21 cellular contexts compared by ENCODE assay signal in genomic region chr1:2043886-2044285, GRCh38. TPM values are rescaled to one million over a fixed set of nuclear protein-coding genes. Genes with fewer than 3 reads are reported as not detected.
A peak's percentile ranks its signal among the peaks of the same experiment; 100 is the strongest.
DNase-seq lines count a peak whose midpoint lies in the region; ATAC-seq, FAIRE-seq and TF ChIP-seq lines count a peak whose summit lies in the region.
"Had no signal": no experiment of that assay in that cellular context is flagged by ENCODE, and none has a peak within 500 bp of the region (broad histone marks: within the 10 kb centered on the region; RNA-seq: fewer than 3 reads in every experiment).

No MANE protein-coding gene starts in this region.

- peaks cover 17% of the 10 kb centered on the region for H3K4me1 Mint-ChIP-seq in activated CD8-positive, alpha-beta T cell treated with anti-CD3 and anti-CD28 coated beads, Interleukin-2, amount 10 ng/mL, durations not matched to agents 7 days and 5 days (ENCODE audit: low read depth)
- H3K4me1 Mint-ChIP-seq in memory B cell, result peaks cover 14% of the 10 kb centered on the region

- TF ChIP-seq CTCF in HepG2 (CRISPR knock-in tag; IDR thresholded peaks at IDR 0.05) (no peak), right lobe of liver (IDR thresholded peaks at IDR 0.05) (no peak)

- TF ChIP-seq POLR2A in HepG2 (IDR thresholded peaks at IDR 0.05; ENCODE audit: insufficient read depth in 1 of 2, low read depth in 2 of 2, low read length in 2 of 2) (no peak), right lobe of liver (IDR thresholded peaks at IDR 0.05) (no peak)

- no peak for FAIRE-seq in HepG2 (lab: Jason Lieb, UNC)
- FAIRE-seq: kidney had no signal

- intact Hi-C loops in HepG2 (cut with micrococcal nuclease; ENCODE audit: unreplicated experiment) (no loop called here), right lobe of liver (cut with DNase I) (loop anchor here (5.0 kb wide), 2 partner anchors 82 to 87 kb away; no protein-coding TSS in a partner anchor)

- H3K79me2 ChIP-seq in HepG2 (ENCODE audit: insufficient read depth, low read length), result no peaks in the 10 kb centered on the region

- H3K27me3 ChIP-seq in HepG2 (ENCODE audit: control insufficient read depth in 1 of 2, insufficient read depth in 2 of 2, low read length in 2 of 2) (peaks cover 7 to 39% of the 10 kb centered on the region in 2 experiments), right lobe of liver (no peaks in the 10 kb centered on the region)
- H3K27me3 ChIP-seq: body of pancreas had no signal

- H3K9me3 Mint-ChIP-seq in activated CD8-positive, alpha-beta T cell treated with anti-CD3 and anti-CD28 coated beads, Interleukin-2, amount 10 ng/mL, durations not matched to agents 7 days and 5 days (ENCODE audit: insufficient read depth), result no peaks in the 10 kb centered on the region
- H3K9me3 Mint-ChIP-seq in memory B cell, result no peaks in the 10 kb centered on the region

- CTCF ChIA-PET in HepG2 (lab: Yijun Ruan, JAX; ENCODE audit: low intra/inter-chr PET ratio, low total read pairs), result interaction anchor here (1.1 to 4.0 kb wide), 2 partner anchors 83 to 101 kb away, joined by 4 to 30 read pairs; no protein-coding TSS in a partner anchor
- CTCF ChIA-PET in activated CD8-positive, alpha-beta T cell treated with anti-CD3 and anti-CD28 coated beads, Interleukin-2, amount 10 ng/mL, durations not matched to agents 7 days and 5 days (lab: Charles Lee), result interaction anchor here (1.1 to 4.8 kb wide), 15 partner anchors 9 to 138 kb away, joined by 3 to 100 read pairs (median 4); no protein-coding TSS in a partner anchor

- H3K36me3 ChIP-seq in HepG2 (replicated peaks in 1 of 2; ENCODE audit: control insufficient read depth in 1 of 2, insufficient read depth in 2 of 2, low read length in 2 of 2) (no peaks in the 10 kb centered on the region), right lobe of liver (no peaks in the 10 kb centered on the region)
- H3K36me3 ChIP-seq: right atrium auricular region, upper lobe of right lung had no signal

- no peaks in the 10 kb centered on the region for H3K9me3 ChIP-seq in HepG2 (ENCODE audit: low read length)
- H3K9me3 ChIP-seq in right lobe of liver, result no peaks in the 10 kb centered on the region
- H3K9me3 ChIP-seq: body of pancreas, right atrium auricular region, upper lobe of right lung had no signal

- ATAC-seq in HepG2 (no peak), right lobe of liver (no peak), memory B cell (ENCODE audit: low read depth) (no peak), GM18907 (IDR thresholded peaks at IDR 0.05; ENCODE audit: unreplicated experiment) (no peak)
- no peak for ATAC-seq in activated CD8-positive, alpha-beta T cell treated with anti-CD3 and anti-CD28 coated beads, Interleukin-2, amount 10 ng/mL, durations not matched to agents 7 days and 5 days
- ATAC-seq: body of pancreas had no signal

- no peak overlapping the region for H2AFZ ChIP-seq in HepG2 (ENCODE audit: low read length)

- peaks cover 9% of the 10 kb centered on the region for H3K27me3 Mint-ChIP-seq in activated CD8-positive, alpha-beta T cell treated with anti-CD3 and anti-CD28 coated beads, Interleukin-2, amount 10 ng/mL, durations not matched to agents 7 days and 5 days (ENCODE audit: low read depth)
- peaks cover 18% of the 10 kb centered on the region for H3K27me3 Mint-ChIP-seq in memory B cell

- H3K27ac Mint-ChIP-seq in activated CD8-positive, alpha-beta T cell treated with anti-CD3 and anti-CD28 coated beads, Interleukin-2, amount 10 ng/mL, durations not matched to agents 7 days and 5 days, result peak overlapping the region; percentile 13
- no peak overlapping the region for H3K27ac Mint-ChIP-seq in memory B cell

- no peak overlapping the region for H3K4me3 Mint-ChIP-seq in activated CD8-positive, alpha-beta T cell treated with anti-CD3 and anti-CD28 coated beads, Interleukin-2, amount 10 ng/mL, durations not matched to agents 7 days and 5 days
- peak overlapping the region; percentile 76 for H3K4me3 Mint-ChIP-seq in memory B cell

- POLR2A ChIA-PET in HepG2 (lab: Yijun Ruan, JAX), result interaction anchor here (0.5 to 1.9 kb wide), 4 partner anchors 84 to 927 kb away, joined by 3 to 13 read pairs (median 4); no protein-coding TSS in a partner anchor
- POLR2A ChIA-PET in activated CD8-positive, alpha-beta T cell treated with anti-CD3 and anti-CD28 coated beads, Interleukin-2, amount 10 ng/mL, durations not matched to agents 7 days and 5 days (lab: Charles Lee), result interaction anchor here (0.5 to 1.1 kb wide), 2 partner anchors 146 to 151 kb away, joined by 3 to 4 read pairs; partner anchors contain the start of gene FAAP20

- in situ Hi-C loops in HepG2 (cut with HindIII; ENCODE audit: extremely low pct_ligation_motif_present, low pct_unique_long_range_greater_than_20kb), result no loop called here

- no peaks in the 10 kb centered on the region for H4K20me1 ChIP-seq in HepG2 (ENCODE audit: insufficient read depth, low read length)

- H3K4me2 ChIP-seq in HepG2 (ENCODE audit: low read depth, low read length), result no peak overlapping the region

- no peaks in the 10 kb centered on the region for H3K36me3 Mint-ChIP-seq in activated CD8-positive, alpha-beta T cell treated with anti-CD3 and anti-CD28 coated beads, Interleukin-2, amount 10 ng/mL, durations not matched to agents 7 days and 5 days (ENCODE audit: low read depth)
- peaks cover 1% of the 10 kb centered on the region for H3K36me3 Mint-ChIP-seq in memory B cell

- H3K9ac ChIP-seq in HepG2 (ENCODE audit: insufficient read depth, low read depth, low read length), result no peak overlapping the region

- no peak for TF ChIP-seq RAD21 in HepG2 (CRISPR knock-in tag; IDR thresholded peaks at IDR 0.05)

- TF ChIP-seq EP300 in HepG2 (IDR thresholded peaks at IDR 0.05; ENCODE audit: low read depth in 2 of 2, low read length in 2 of 2), result no peak
- no peak for TF ChIP-seq EP300 in HepG2 (CRISPR knock-in tag; IDR thresholded peaks at IDR 0.05; ENCODE audit: borderline replicate concordance)

- H3K4me3 ChIP-seq in HepG2 (replicated peaks in 1 of 3; ENCODE audit: insufficient read depth in 1 of 3, low read depth in 2 of 3, low read length in 3 of 3) (no peak overlapping the region), right lobe of liver (no peak overlapping the region)
- H3K4me3 ChIP-seq: body of pancreas had no signal

- no TSS peak for BruUV-seq in HepG2 (replicated peaks; lab: Mats Ljungman, UMichigan)

- DNase-seq in HepG2 (ENCODE audit: low spot score), result no peak
- DNase-seq in right lobe of liver, result no peak
- no peak for DNase-seq in activated CD8-positive, alpha-beta T cell treated with anti-CD3 and anti-CD28 coated beads, Interleukin-2, amount 10 ng/mL, durations not matched to agents 7 days and 5 days
- DNase-seq in memory B cell (ENCODE audit: low spot score in 2 of 2), result no peak
- DNase-seq in dermis blood vessel endothelial cell, result no peak
- DNase-seq in GM19238 (ENCODE audit: insufficient read length, low spot score), result no peak
- no peak for DNase-seq in NCI-H2227 (lab: John Stamatoyannopoulos, UW; ENCODE audit: unreplicated experiment)
- DNase-seq: activated naive CD4-positive, alpha-beta T cell; body of pancreas; cortex of kidney; hippocampal formation; KG1; kidney; mesenchymal stem cell; NCI-H2081 treated with DMSO at 0.1 percent for 48 hours; NCI-H524 treated with DMSO at 0.1 percent for 48 hours; stimulated activated naive CD4-positive, alpha-beta T cell treated with Interleukin-2 at 50 U/mL for 16 hours; upper lobe of right lung had no signal

- 67% methylated on average over 4 of the region's 4 CpGs for WGBS in HepG2 (ENCODE audit: low lambda C conversion rate)
- no CpG with 5 or more reads among the region's 4 CpGs for WGBS in right lobe of liver (ENCODE audit: insufficient coverage, low coverage, low lambda C conversion rate, missing lambda C conversion rate)

- H3K4me1 ChIP-seq in HepG2 (ENCODE audit: insufficient read depth, low read length) (peaks cover 59% of the 10 kb centered on the region), right lobe of liver (peaks cover 0 to 36% (median 8%) of the 10 kb centered on the region in 4 donors)

- H3K27ac ChIP-seq in HepG2 (ENCODE audit: extremely low read length, insufficient read depth, low read length), result no peak overlapping the region
- H3K27ac ChIP-seq in right lobe of liver, result no peak overlapping the region
- H3K27ac ChIP-seq: body of pancreas, right atrium auricular region, upper lobe of right lung had no signal

RNA-seq across cellular contexts. Expression of gene PRKCZ, which starts 6.3 kb away (rescaled TPM):
- total RNA-seq in HepG2 (2016; rRNA removed; fragmentation: Illumina TruSeq; extraction: Trizol) (21.9 and 34.7 TPM in 2 replicates), right lobe of liver (10 to 100 TPM; 10.3 to 20.1 (median 15.8) TPM), dermis blood vessel endothelial cell (20.6 and 22.8 TPM in 2 replicates)
- total RNA-seq in HepG2 (2016; cell fraction: cytosol; rRNA removed; fragmentation: Illumina TruSeq; extraction: Trizol; ENCODE audit: low read depth), result 25.5 and 28.3 TPM in 2 replicates
- total RNA-seq in HepG2 (2016; cell fraction: insoluble cytoplasmic fraction; rRNA removed; fragmentation: Illumina TruSeq; extraction: Trizol), result 20.0 and 36.5 TPM in 2 replicates
- 37.0 and 42.3 TPM in 2 replicates for total RNA-seq in HepG2 (2016; cell fraction: membrane; rRNA removed; fragmentation: Illumina TruSeq; extraction: Trizol)
- total RNA-seq in HepG2 (2016; cell fraction: nucleus; rRNA removed; fragmentation: Illumina TruSeq; extraction: Trizol), result 30.0 and 34.9 TPM in 2 replicates
- 85.2 and 85.8 TPM in 2 replicates for polyA plus RNA-seq in HepG2 (2011; rRNA removed)
- polyA plus RNA-seq in HepG2 (2011; cell fraction: cytosol; rRNA removed), result 52.8 and 75.3 TPM in 2 replicates
- 132 and 197 TPM in 2 replicates for polyA plus RNA-seq in HepG2 (2011; cell fraction: nucleus; rRNA removed)
- 47.5 and 47.9 TPM in 2 replicates for polyA plus RNA-seq in HepG2 (2012)
- 23.5 and 27.3 TPM in 2 replicates for polyA plus RNA-seq in HepG2 (2016; cell fraction: cytosol; fragmentation: Illumina TruSeq; extraction: Trizol; ENCODE audit: low read depth)
- polyA plus RNA-seq in HepG2 (2016; cell fraction: insoluble cytoplasmic fraction; fragmentation: Illumina TruSeq; extraction: Trizol; ENCODE audit: low read depth), result 26.8 and 34.6 TPM in 2 replicates
- polyA plus RNA-seq in HepG2 (2016; cell fraction: membrane; fragmentation: Illumina TruSeq; extraction: Trizol; ENCODE audit: low read depth), result 39.3 and 40.3 TPM in 2 replicates
- 76.9 and 79.5 TPM in 2 replicates for polyA plus RNA-seq in HepG2 (2016; cell fraction: nucleus; fragmentation: Illumina TruSeq; extraction: Trizol; ENCODE audit: insufficient read depth, low read depth)
- polyA minus RNA-seq in HepG2 (2011; rRNA and poly(A)+ RNA removed; ENCODE audit: low replicate concordance), result 29.4 and 69.2 TPM in 2 replicates
- polyA minus RNA-seq in HepG2 (2011; cell fraction: cytosol; rRNA and poly(A)+ RNA removed), result 14.4 and 24.4 TPM in 2 replicates
- 41.4 and 57.0 TPM in 2 replicates for polyA minus RNA-seq in HepG2 (2011; cell fraction: nucleus; rRNA and poly(A)+ RNA removed)
- total RNA-seq in activated CD8-positive, alpha-beta T cell treated with anti-CD3 and anti-CD28 coated beads, Interleukin-2, amount 10 ng/mL, durations not matched to agents 7 days and 5 days, result 10 to 100 TPM; 11.4 to 12.9 TPM

RNA-seq across cellular contexts. Expression of gene GABRD, which starts 24.7 kb away (rescaled TPM):
- total RNA-seq in HepG2 (2016; rRNA removed; fragmentation: Illumina TruSeq; extraction: Trizol) (not detected in 2 replicates), right lobe of liver (under 1 TPM in 1 of 6 experiments, not detected in 5; 0.55 TPM), dermis blood vessel endothelial cell (0.33 and 0.51 TPM in 2 replicates)
- total RNA-seq in HepG2 (2016; cell fraction: cytosol; rRNA removed; fragmentation: Illumina TruSeq; extraction: Trizol; ENCODE audit: low read depth), result not detected in 2 replicates
- not detected in 2 replicates for total RNA-seq in HepG2 (2016; cell fraction: insoluble cytoplasmic fraction; rRNA removed; fragmentation: Illumina TruSeq; extraction: Trizol)
- total RNA-seq in HepG2 (2016; cell fraction: membrane; rRNA removed; fragmentation: Illumina TruSeq; extraction: Trizol), result not detected in 2 replicates
- not detected in 2 replicates for total RNA-seq in HepG2 (2016; cell fraction: nucleus; rRNA removed; fragmentation: Illumina TruSeq; extraction: Trizol)
- 0.22 TPM in 1 of 2 replicates, not detected in the other for polyA plus RNA-seq in HepG2 (2011; rRNA removed)
- polyA plus RNA-seq in HepG2 (2011; cell fraction: cytosol; rRNA removed), result 0.09 TPM in 1 of 2 replicates, not detected in the other
- 0.08 TPM in 1 of 2 replicates, not detected in the other for polyA plus RNA-seq in HepG2 (2011; cell fraction: nucleus; rRNA removed)
- not detected in 2 replicates for polyA plus RNA-seq in HepG2 (2012)
- not detected in 2 replicates for polyA plus RNA-seq in HepG2 (2016; cell fraction: cytosol; fragmentation: Illumina TruSeq; extraction: Trizol; ENCODE audit: low read depth)
- polyA plus RNA-seq in HepG2 (2016; cell fraction: insoluble cytoplasmic fraction; fragmentation: Illumina TruSeq; extraction: Trizol; ENCODE audit: low read depth), result not detected in 2 replicates
- not detected in 2 replicates for polyA plus RNA-seq in HepG2 (2016; cell fraction: membrane; fragmentation: Illumina TruSeq; extraction: Trizol; ENCODE audit: low read depth)
- polyA plus RNA-seq in HepG2 (2016; cell fraction: nucleus; fragmentation: Illumina TruSeq; extraction: Trizol; ENCODE audit: insufficient read depth, low read depth), result not detected in 2 replicates
- 0.51 TPM in 1 of 2 replicates, not detected in the other for polyA minus RNA-seq in HepG2 (2011; rRNA and poly(A)+ RNA removed; ENCODE audit: low replicate concordance)
- polyA minus RNA-seq in HepG2 (2011; cell fraction: cytosol; rRNA and poly(A)+ RNA removed), result not detected in 2 replicates
- not detected in 2 replicates for polyA minus RNA-seq in HepG2 (2011; cell fraction: nucleus; rRNA and poly(A)+ RNA removed)
- total RNA-seq in activated CD8-positive, alpha-beta T cell treated with anti-CD3 and anti-CD28 coated beads, Interleukin-2, amount 10 ng/mL, durations not matched to agents 7 days and 5 days, result not detected
- total RNA-seq: body of pancreas; right atrium auricular region; T-helper 1 cell treated with Interleukin-12 subunit alpha and Interleukin-12 subunit beta and Interleukin-4 antibody, amounts not matched to agents 30 ng/mL and 1 ng/mL, for 36 hours had no signal

RNA-seq across cellular contexts. Expression of gene CFAP74, which starts 40.3 kb away (rescaled TPM):
- total RNA-seq in HepG2 (2016; rRNA removed; fragmentation: Illumina TruSeq; extraction: Trizol), result 0.27 TPM in 1 of 2 replicates, not detected in the other
- total RNA-seq in HepG2 (2016; cell fraction: cytosol; rRNA removed; fragmentation: Illumina TruSeq; extraction: Trizol; ENCODE audit: low read depth), result 0.09 TPM in 1 of 2 replicates, not detected in the other
- total RNA-seq in HepG2 (2016; cell fraction: insoluble cytoplasmic fraction; rRNA removed; fragmentation: Illumina TruSeq; extraction: Trizol), result 0.09 and 0.10 TPM in 2 replicates
- total RNA-seq in HepG2 (2016; cell fraction: membrane; rRNA removed; fragmentation: Illumina TruSeq; extraction: Trizol), result 0.07 and 0.09 TPM in 2 replicates
- 0.28 and 0.66 TPM in 2 replicates for total RNA-seq in HepG2 (2016; cell fraction: nucleus; rRNA removed; fragmentation: Illumina TruSeq; extraction: Trizol)
- polyA plus RNA-seq in HepG2 (2011; rRNA removed), result 0.57 and 0.62 TPM in 2 replicates
- 0.13 TPM in 2 replicates for polyA plus RNA-seq in HepG2 (2011; cell fraction: cytosol; rRNA removed)
- 4.1 and 5.0 TPM in 2 replicates for polyA plus RNA-seq in HepG2 (2011; cell fraction: nucleus; rRNA removed)
- polyA plus RNA-seq in HepG2 (2012), result 0.67 and 2.1 TPM in 2 replicates
- 0.05 TPM in 1 of 2 replicates, not detected in the other for polyA plus RNA-seq in HepG2 (2016; cell fraction: cytosol; fragmentation: Illumina TruSeq; extraction: Trizol; ENCODE audit: low read depth)
- 0.08 and 0.10 TPM in 2 replicates for polyA plus RNA-seq in HepG2 (2016; cell fraction: insoluble cytoplasmic fraction; fragmentation: Illumina TruSeq; extraction: Trizol; ENCODE audit: low read depth)
- 0.11 TPM in 1 of 2 replicates, not detected in the other for polyA plus RNA-seq in HepG2 (2016; cell fraction: membrane; fragmentation: Illumina TruSeq; extraction: Trizol; ENCODE audit: low read depth)
- polyA plus RNA-seq in HepG2 (2016; cell fraction: nucleus; fragmentation: Illumina TruSeq; extraction: Trizol; ENCODE audit: insufficient read depth, low read depth), result 0.48 and 0.64 TPM in 2 replicates
- polyA minus RNA-seq in HepG2 (2011; rRNA and poly(A)+ RNA removed; ENCODE audit: low replicate concordance), result 0.56 TPM in 1 of 2 replicates, not detected in the other
- 0.20 TPM in 1 of 2 replicates, not detected in the other for polyA minus RNA-seq in HepG2 (2011; cell fraction: cytosol; rRNA and poly(A)+ RNA removed)
- 0.77 and 0.99 TPM in 2 replicates for polyA minus RNA-seq in HepG2 (2011; cell fraction: nucleus; rRNA and poly(A)+ RNA removed)
- total RNA-seq in right lobe of liver, result 1 to 10 TPM in 2 of 6 experiments, under 1 TPM in 3, not detected in 1; 0.16 to 3.5 (median 0.32) TPM
- not detected for total RNA-seq in activated CD8-positive, alpha-beta T cell treated with anti-CD3 and anti-CD28 coated beads, Interleukin-2, amount 10 ng/mL, durations not matched to agents 7 days and 5 days
- not detected in 2 replicates for total RNA-seq in dermis blood vessel endothelial cell
- total RNA-seq: kidney; right atrium auricular region; T-helper 1 cell treated with Interleukin-12 subunit alpha and Interleukin-12 subunit beta and Interleukin-4 antibody, amounts not matched to agents 30 ng/mL and 1 ng/mL, for 36 hours had no signal
